Comparison of ENCODE assay signal across 1 cellular context in genomic region chr2:218898109-218898878, GRCh38.
A peak's percentile ranks its signal among the peaks of the same experiment; 100 is the strongest.
TF ChIP-seq lines count a peak whose summit lies in the region.

No MANE protein-coding gene starts in this region.

TF ChIP-seq in HepG2, 621 proteins besides CTCF, POLR2A, EP300 and RAD21 (continued from another document and continues in another):
- TF ChIP-seq TFAP4 (IDR thresholded peaks at IDR 0.05; ENCODE audit: borderline replicate concordance, low read depth): peak; percentile 91
- TF ChIP-seq HNRNPK (IDR thresholded peaks at IDR 0.05; ENCODE audit: low read depth, low read length, poor library complexity, severe bottlenecking): peak; percentile 91
- TF ChIP-seq IRX3 (CRISPR knock-in tag; IDR thresholded peaks at IDR 0.05; ENCODE audit: borderline replicate concordance, low read depth): peak; percentile 63; the same call in 1 of the 2 replicates
- 0 out of 2 replicates have a peak, but pooled peaks have one; percentile 55 for TF ChIP-seq E2F5 (CRISPR knock-in tag; conservative IDR thresholded peaks at IDR 0.05)
- peak; percentile 66 for TF ChIP-seq ZNF891 (CRISPR knock-in tag; IDR thresholded peaks at IDR 0.05)
- TF ChIP-seq MEIS1 (CRISPR knock-in tag; IDR thresholded peaks at IDR 0.05; ENCODE audit: borderline replicate concordance): peak; percentile 95; the same call in 1 of the 2 replicates
- TF ChIP-seq ZNF274 (CRISPR knock-in tag; IDR thresholded peaks at IDR 0.05): 0 out of 2 replicates have a peak, but pooled peaks have one; percentile 68
- peak; percentile 86 for TF ChIP-seq ZNF607 (CRISPR knock-in tag; IDR thresholded peaks at IDR 0.05; ENCODE audit: borderline replicate concordance)
- peak; percentile 27; the same call in 1 of the 2 replicates for TF ChIP-seq FOSL2 (CRISPR knock-in tag; IDR thresholded peaks at IDR 0.05)
- TF ChIP-seq ZNF558 (CRISPR knock-in tag; IDR thresholded peaks at IDR 0.05; ENCODE audit: borderline replicate concordance): 0 out of 2 replicates have a peak, but pooled peaks have one; percentile 72
- TF ChIP-seq ZNF773 (CRISPR knock-in tag; IDR thresholded peaks at IDR 0.05; ENCODE audit: borderline replicate concordance): no peak
- TF ChIP-seq ISL2 (CRISPR knock-in tag; IDR thresholded peaks at IDR 0.05): 0 out of 2 replicates have a peak, but pooled peaks have one; percentile 38
- TF ChIP-seq NRL (CRISPR knock-in tag; IDR thresholded peaks at IDR 0.05; ENCODE audit: borderline replicate concordance): peak; percentile 93
- no peak for TF ChIP-seq MLLT10 (CRISPR knock-in tag; IDR thresholded peaks at IDR 0.05)
- no peak for TF ChIP-seq ZNF775 (CRISPR knock-in tag; IDR thresholded peaks at IDR 0.05; ENCODE audit: borderline replicate concordance)
- TF ChIP-seq ATF6 (CRISPR knock-in tag; conservative IDR thresholded peaks at IDR 0.05): no peak
- TF ChIP-seq TEAD3 (CRISPR knock-in tag; optimal IDR thresholded peaks at IDR 0.05; ENCODE audit: borderline replicate concordance): peak; percentile 24
- TF ChIP-seq MXD4 (CRISPR knock-in tag; IDR thresholded peaks at IDR 0.05): 0 out of 2 replicates have a peak, but pooled peaks have one; percentile 68
- TF ChIP-seq REPIN1 (CRISPR knock-in tag; IDR thresholded peaks at IDR 0.05; ENCODE audit: borderline replicate concordance, low read depth): peak; percentile 74
- TF ChIP-seq TARDBP (CRISPR knock-in tag; IDR thresholded peaks at IDR 0.05): peak; percentile 45; the same call in 1 of the 2 replicates
- TF ChIP-seq MAZ (IDR thresholded peaks at IDR 0.05; ENCODE audit: borderline replicate concordance, low read depth, low read length): 0 out of 2 replicates have a peak, but pooled peaks have one; percentile 19
- TF ChIP-seq MAZ (CRISPR knock-in tag; IDR thresholded peaks at IDR 0.05; ENCODE audit: low read depth): no peak
- TF ChIP-seq ZNF333 (CRISPR knock-in tag; IDR thresholded peaks at IDR 0.05; ENCODE audit: borderline replicate concordance): peak; percentile 83; the same call in 1 of the 2 replicates
- peak; percentile 41; the same call in 1 of the 2 replicates for TF ChIP-seq ZGPAT (CRISPR knock-in tag; IDR thresholded peaks at IDR 0.05)
- peak; percentile 58; the same call in 1 of the 2 replicates for TF ChIP-seq THAP7 (CRISPR knock-in tag; IDR thresholded peaks at IDR 0.05)
- no peak; the same call in 1 of the 2 replicates for TF ChIP-seq ZSCAN29 (CRISPR knock-in tag; conservative IDR thresholded peaks at IDR 0.05)
- TF ChIP-seq ZNF776 (CRISPR knock-in tag; IDR thresholded peaks at IDR 0.05): peak; percentile 81
- peak; percentile 63 for TF ChIP-seq MIER2 (CRISPR knock-in tag; IDR thresholded peaks at IDR 0.05)
- peak; percentile 89 for TF ChIP-seq KDM2A (CRISPR knock-in tag; IDR thresholded peaks at IDR 0.05; ENCODE audit: borderline replicate concordance, low read depth)
- TF ChIP-seq ZNF780A (CRISPR knock-in tag; IDR thresholded peaks at IDR 0.05): 0 out of 2 replicates have a peak, but pooled peaks have one; percentile 48
- TF ChIP-seq ARID5B (CRISPR knock-in tag; IDR thresholded peaks at IDR 0.05): peak; percentile 52
- 0 out of 2 replicates have a peak, but pooled peaks have one; percentile 11 for TF ChIP-seq ZNF180 (CRISPR knock-in tag; IDR thresholded peaks at IDR 0.05; ENCODE audit: borderline replicate concordance, low read depth)
- 0 out of 2 replicates have a peak, but pooled peaks have one; percentile 19 for TF ChIP-seq GATAD1 (CRISPR knock-in tag; IDR thresholded peaks at IDR 0.05)
- no peak; the same call in 1 of the 2 replicates for TF ChIP-seq POGK (CRISPR knock-in tag; conservative IDR thresholded peaks at IDR 0.05)
- TF ChIP-seq KMT2A (CRISPR knock-in tag; IDR thresholded peaks at IDR 0.05): peak; percentile 62; the same call in 1 of the 2 replicates
- TF ChIP-seq LCORL (IDR thresholded peaks at IDR 0.05): no peak
- peak; percentile 81 for TF ChIP-seq LCORL (CRISPR knock-in tag; IDR thresholded peaks at IDR 0.05)
- no peak for TF ChIP-seq FOXJ3 (CRISPR knock-in tag; IDR thresholded peaks at IDR 0.05; ENCODE audit: borderline replicate concordance)
- no peak for TF ChIP-seq YEATS2 (CRISPR knock-in tag; IDR thresholded peaks at IDR 0.05; ENCODE audit: borderline replicate concordance)
- TF ChIP-seq AHR (CRISPR knock-in tag; IDR thresholded peaks at IDR 0.05): peak; percentile 86
- TF ChIP-seq SOX13 (IDR thresholded peaks at IDR 0.05): no peak
- TF ChIP-seq SOX13 (CRISPR knock-in tag; conservative IDR thresholded peaks at IDR 0.05 in 1 of 2, IDR thresholded peaks at IDR 0.05 in 1 of 2): 0 out of 4 replicates have a peak, but pooled peaks of 1 of the 2 experiments have one; percentile 23
- peak; percentile 78; the same call in 1 of the 2 replicates for TF ChIP-seq KLF9 (CRISPR knock-in tag; IDR thresholded peaks at IDR 0.05; ENCODE audit: low read depth)
- peak; percentile 73; the same call in 1 of the 2 replicates for TF ChIP-seq ARNT2 (CRISPR knock-in tag; IDR thresholded peaks at IDR 0.05; ENCODE audit: low read depth)
- peak; percentile 89 for TF ChIP-seq STAG1 (CRISPR knock-in tag; IDR thresholded peaks at IDR 0.05)
- peak; percentile 93; the same call in 1 of the 2 replicates for TF ChIP-seq KDM3A (CRISPR knock-in tag; IDR thresholded peaks at IDR 0.05; ENCODE audit: low read depth)
- no peak for TF ChIP-seq ZNF562 (CRISPR knock-in tag; IDR thresholded peaks at IDR 0.05; ENCODE audit: borderline replicate concordance)
- no peak for TF ChIP-seq MAFF (IDR thresholded peaks at IDR 0.05; ENCODE audit: low read depth, low read length)
- no peak for TF ChIP-seq ZFYVE20 (CRISPR knock-in tag; IDR thresholded peaks at IDR 0.05; ENCODE audit: borderline replicate concordance, low read depth)
- TF ChIP-seq KLF15 (CRISPR knock-in tag; IDR thresholded peaks at IDR 0.05; ENCODE audit: borderline replicate concordance): peak; percentile 75; the same call in 1 of the 2 replicates
- TF ChIP-seq PLRG1 (conservative IDR thresholded peaks at IDR 0.05): no peak
- peak; percentile 71; the same call in 1 of the 2 replicates for TF ChIP-seq SP4 (CRISPR knock-in tag; IDR thresholded peaks at IDR 0.05)
- 0 out of 2 replicates have a peak, but pooled peaks have one; percentile 81 for TF ChIP-seq ZNF510 (CRISPR knock-in tag; IDR thresholded peaks at IDR 0.05; ENCODE audit: low read depth)
- TF ChIP-seq SRY (CRISPR knock-in tag; IDR thresholded peaks at IDR 0.05): peak; percentile 54; the same call in 1 of the 2 replicates
- no peak for TF ChIP-seq ZNF83 (CRISPR knock-in tag; IDR thresholded peaks at IDR 0.05; ENCODE audit: borderline replicate concordance)
- no peak for TF ChIP-seq CERS6 (CRISPR knock-in tag; IDR thresholded peaks at IDR 0.05)
- TF ChIP-seq ZNF546 (CRISPR knock-in tag; conservative IDR thresholded peaks at IDR 0.05): peak; percentile 87; the same call in 1 of the 2 replicates
- TF ChIP-seq SUZ12 (IDR thresholded peaks at IDR 0.05; ENCODE audit: low read depth, low read length): peak; percentile 26; the same call in 1 of the 2 replicates
